15 cellular contexts compared by ENCODE assay signal in the genomic region with DNA sequence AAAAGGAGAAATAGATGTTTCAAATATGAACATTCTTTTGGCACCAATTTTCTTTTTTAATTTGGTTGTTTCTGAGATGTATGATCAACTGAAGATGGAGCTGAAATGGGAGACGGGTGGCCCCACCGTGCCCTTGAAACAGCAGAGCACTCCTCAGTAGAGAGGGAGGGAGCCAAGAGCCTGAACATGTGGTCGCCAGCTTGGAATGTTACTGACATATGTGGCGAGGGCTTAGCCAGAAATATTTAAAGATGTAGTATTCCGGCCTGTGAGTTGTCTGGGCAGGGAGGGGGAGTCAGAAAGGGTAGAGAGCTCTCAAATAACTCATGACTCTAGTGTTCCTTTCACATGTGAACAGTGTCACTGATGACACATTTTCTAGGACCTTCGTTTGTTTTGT. TPM values are rescaled to one million over a fixed set of nuclear protein-coding genes. Genes with fewer than 3 reads are reported as not detected.
DNase-seq lines count a peak whose midpoint lies in the region; ATAC-seq and TF ChIP-seq lines count a peak whose summit lies in the region.
"Had no signal": no experiment of that assay in that cellular context is flagged by ENCODE, and none has a peak within 500 bp of the region (broad histone marks: within the 10 kb centered on the region; RNA-seq: fewer than 3 reads in every experiment).

No MANE protein-coding gene starts in this region.

- TF ChIP-seq CTCF in AG10803 (conservative IDR thresholded peaks at IDR 0.05; ENCODE audit: low read length) = no peak
- no peak for TF ChIP-seq CTCF in cardiac fibroblast (IDR thresholded peaks at IDR 0.05; ENCODE audit: low read depth, low read length)
- TF ChIP-seq CTCF in ascending aorta (IDR thresholded peaks at IDR 0.05) = no peak

- H3K4me3 ChIP-seq in AG10803 (ENCODE audit: low read length) (no peak overlapping the region), cardiac fibroblast (replicated peaks in 1 of 2; ENCODE audit: low read depth in 2 of 2, low read length in 2 of 2) (no peak overlapping the region), mesodermal cell (ENCODE audit: extremely low read depth, insufficient read depth, low read length, poor library complexity, severe bottlenecking) (no peak overlapping the region), ascending aorta (no peak overlapping the region)
- H3K4me3 ChIP-seq: thyroid gland had no signal

- no peaks in the 10 kb centered on the region for H3K9me3 ChIP-seq in mesodermal cell (ENCODE audit: control insufficient read depth, low read length)
- no peaks in the 10 kb centered on the region for H3K9me3 ChIP-seq in ascending aorta
- H3K9me3 ChIP-seq: thyroid gland had no signal

- ATAC-seq in HG02981 (IDR thresholded peaks at IDR 0.05; ENCODE audit: unreplicated experiment) = no peak
- ATAC-seq: activated CD4-positive, CD25-positive, alpha-beta regulatory T cell treated with anti-CD3 and anti-CD28 coated beads, Interleukin-2, amount 50 U/mL, for 24 hours; activated T-cell treated with anti-CD3 and anti-CD28 coated beads, Interleukin-2, amount 50 U/mL, for 72 hours had no signal

- no peaks in the 10 kb centered on the region for H3K27me3 ChIP-seq in ascending aorta
- H3K27me3 ChIP-seq: thyroid gland had no signal

- 74 to 75% methylated on average over 5 of the region's 6 CpGs for WGBS in mesodermal cell (ENCODE audit: insufficient coverage in 2 of 2), 2 experiments

- peak; percentile 96 for DNase-seq in AG10803 (ENCODE audit: low read depth)
- DNase-seq in LHCN-M2 (ENCODE audit: low read depth) = peak; percentile 82
- peak; percentile 60 to 83 for DNase-seq in cardiac fibroblast (ENCODE audit: low read depth in 2 of 2)
- DNase-seq in ascending aorta (ENCODE audit: low spot score in 2 of 2) = no peak
- no peak for DNase-seq in GDM1 (lab: John Stamatoyannopoulos, UW)
- DNase-seq in activated naive CD4-positive, alpha-beta T cell (lab: John Stamatoyannopoulos, UW) = no peak
- DNase-seq: activated T-cell treated with anti-CD3 and anti-CD28 coated beads, Interleukin-2, amount 50 U/mL, for 72 hours; CD8-positive, alpha-beta memory T cell; dermis blood vessel endothelial cell; MM.1S; SHP77; thyroid gland had no signal

- intact Hi-C loops in ascending aorta (cut with DNase I) = no loop called here

- H3K4me1 ChIP-seq in mesodermal cell (ENCODE audit: control insufficient read depth, insufficient read depth, low read length, poor library complexity, severe bottlenecking) (peaks cover 54% of the 10 kb centered on the region), ascending aorta (no peaks in the 10 kb centered on the region)
- H3K4me1 ChIP-seq: thyroid gland had no signal

- peak overlapping the region; percentile 52 for H3K27ac ChIP-seq in mesodermal cell (ENCODE audit: low read depth, low read length, severe bottlenecking)
- H3K27ac ChIP-seq in ascending aorta = no peak overlapping the region
- H3K27ac ChIP-seq: thyroid gland had no signal

- peaks cover 56% of the 10 kb centered on the region for H3K36me3 ChIP-seq in mesodermal cell (ENCODE audit: control insufficient read depth, insufficient read depth, low read length)
- peaks cover 23 to 50% of the 10 kb centered on the region in 2 donors for H3K36me3 ChIP-seq in ascending aorta

RNA-seq across cellular contexts. Expression of a gene that starts 13.3 kb away (rescaled TPM):
- total RNA-seq in LHCN-M2 (2014; rRNA removed) (210 and 281 TPM in 2 replicates), ascending aorta (147 TPM)
- 150 TPM for polyA plus RNA-seq in LHCN-M2 (2012)
- 253 TPM for polyA plus RNA-seq in mesodermal cell (2013, experiment 1 of 2)
- 200 TPM for polyA plus RNA-seq in mesodermal cell (2013, experiment 2 of 2)

Comparison
In these comparisons a context has a peak if more than half of its experiments do, and no peak if none do; other contexts are left out.
1. DNase-seq: peak in AG10803 (single experiment), LHCN-M2 (single experiment) and cardiac fibroblast (2 of 2); none in ascending aorta (0 of 2), GDM1 (single experiment) and activated naive CD4-positive, alpha-beta T cell (0 of 4).